ENCODE assay signal across 26 cellular contexts in genomic region chr2:12070153-12070552, GRCh38.
DNase-seq lines count a peak whose midpoint lies in the region; ATAC-seq, FAIRE-seq and TF ChIP-seq lines count a peak whose summit lies in the region.
"Had no signal": no experiment of that assay in that cellular context is flagged by ENCODE, and none has a peak within 500 bp of the region (broad histone marks: within the 10 kb centered on the region; RNA-seq: fewer than 3 reads in every experiment).

No MANE protein-coding gene starts in this region.

- H3K9me3 ChIP-seq in DND-41 (ENCODE audit: insufficient read depth, low read length, severe bottlenecking) (no peaks in the 10 kb centered on the region), IMR-90 (ENCODE audit: control insufficient read depth, insufficient read depth, low read length) (no peaks in the 10 kb centered on the region), endothelial cell of umbilical vein (replicated peaks; ENCODE audit: control insufficient read depth, insufficient read depth, low read length) (no peaks in the 10 kb centered on the region), MG63 (no peaks in the 10 kb centered on the region), suprapubic skin (no peaks in the 10 kb centered on the region)
- H3K9me3 ChIP-seq: lower lobe of right lung, mucosa of descending colon, right lobe of liver, thyroid gland had no signal

- H3K4ac ChIP-seq in IMR-90 (ENCODE audit: low read depth, low read length), result no peak overlapping the region

- H3K18ac ChIP-seq in IMR-90 (ENCODE audit: low read depth, low read length), result peak overlapping the region; percentile 34; the same call in 1 of the 2 replicates

- H3K4me2 ChIP-seq in DND-41 (ENCODE audit: insufficient read depth, low read length), result no peak overlapping the region
- no peak overlapping the region for H3K4me2 ChIP-seq in IMR-90 (ENCODE audit: low read depth, low read length)
- no peak overlapping the region for H3K4me2 ChIP-seq in endothelial cell of umbilical vein (ENCODE audit: insufficient read depth, low read length)

- TF ChIP-seq POLR2A in IMR-90 (IDR thresholded peaks at IDR 0.05; ENCODE audit: low read depth, low read length) (no peak), endothelial cell of umbilical vein (IDR thresholded peaks at IDR 0.05; ENCODE audit: low read depth, low read length) (no peak), GM12892 (IDR thresholded peaks at IDR 0.05; ENCODE audit: low read depth, low read length) (no peak), suprapubic skin (IDR thresholded peaks at IDR 0.05) (no peak)

- H4K91ac ChIP-seq in IMR-90 (ENCODE audit: insufficient read depth, low read depth, low read length), result no peak overlapping the region

- intact Hi-C loops in IMR-90 (cut with micrococcal nuclease) (no loop called here), endothelial cell of umbilical vein (cut with micrococcal nuclease) (no loop called here)

- DNase-seq in DND-41 (no peak), IMR-90 (no peak), endothelial cell of umbilical vein (ENCODE audit: low read depth, low spot score) (no peak), GM12892 (ENCODE audit: insufficient read length) (no peak), MG63 (no peak), suprapubic skin (ENCODE audit: low spot score in 2 of 2) (no peak)
- DNase-seq: activated CD4-positive, alpha-beta T cell treated with anti-CD3 and anti-CD28 coated beads for 1 hour; activated CD8-positive, alpha-beta T cell treated with anti-CD3 and anti-CD28 coated beads for 36 hours; activated effector memory CD4-positive, alpha-beta T cell treated with Interleukin-2 at 50 U/mL for 16 hours; activated naive CD8-positive, alpha-beta T cell treated with anti-CD3 and anti-CD28 coated beads, Interleukin-2, amount 10 ng/mL, durations not matched to agents 7 days and 5 days; CD4-positive, CD25-positive, alpha-beta regulatory T cell; DMS53; dorsolateral prefrontal cortex; GF-D8; lower lobe of right lung; mucosa of descending colon; NCI-H446 treated with DMSO at 0.1 percent for 48 hours; right lobe of liver; SIG-M5; stimulated activated CD4-positive, alpha-beta T cell treated with anti-CD3 and anti-CD28 coated beads, Interleukin-4, amount 100 ng/mL, for 4 hours; T-helper 1 cell; thyroid gland had no signal

- FAIRE-seq in endothelial cell of umbilical vein (lab: Jason Lieb, UNC), result peak; percentile 43
- FAIRE-seq in GM12892 (lab: Jason Lieb, UNC), result no peak
- FAIRE-seq: H1, HepG2 had no signal

- no peak overlapping the region for H3K4me3 ChIP-seq in DND-41 (ENCODE audit: low read depth in 1 of 2, low read length in 2 of 2)
- no peak overlapping the region for H3K4me3 ChIP-seq in IMR-90 (ENCODE audit: insufficient read depth, low read depth, low read length)
- no peak overlapping the region for H3K4me3 ChIP-seq in endothelial cell of umbilical vein (replicated peaks in 1 of 3; ENCODE audit: insufficient read depth in 1 of 3, low read depth in 1 of 3, low read length in 3 of 3)
- H3K4me3 ChIP-seq in MG63, result no peak overlapping the region
- no peak overlapping the region for H3K4me3 ChIP-seq in suprapubic skin
- H3K4me3 ChIP-seq: dorsolateral prefrontal cortex, lower lobe of right lung, mucosa of descending colon, right lobe of liver, thyroid gland had no signal

- ATAC-seq in DND-41 (ENCODE audit: insufficient read depth, low read depth) (0 out of 3 replicates have a peak, but pooled peaks have one; percentile 52), GM19395 (IDR thresholded peaks at IDR 0.05; ENCODE audit: unreplicated experiment) (peak; percentile 38), IMR-90 (ENCODE audit: low read depth) (no peak), GM21528 (IDR thresholded peaks at IDR 0.05; ENCODE audit: low FRiP score, unreplicated experiment) (no peak)
- ATAC-seq: activated CD8-positive, alpha-beta T cell treated with anti-CD3 and anti-CD28 coated beads for 36 hours; HepG2; lower lobe of right lung; mucosa of descending colon; right lobe of liver had no signal

- H3K36me3 ChIP-seq in DND-41 (ENCODE audit: insufficient read depth, low read length) (no peaks in the 10 kb centered on the region), IMR-90 (ENCODE audit: control insufficient read depth, insufficient read depth, low read length) (no peaks in the 10 kb centered on the region), endothelial cell of umbilical vein (ENCODE audit: control insufficient read depth in 2 of 2, extremely low read depth in 1 of 2, insufficient read depth in 2 of 2, low read length in 2 of 2) (no peaks in the 10 kb centered on the region), MG63 (no peaks in the 10 kb centered on the region), suprapubic skin (no peaks in the 10 kb centered on the region)
- H3K36me3 ChIP-seq: lower lobe of right lung, right lobe of liver, thyroid gland had no signal

- no peak overlapping the region for H2AFZ ChIP-seq in DND-41 (ENCODE audit: low read depth, low read length)
- H2AFZ ChIP-seq in IMR-90 (replicated peaks; ENCODE audit: low read length, poor library complexity), result no peak overlapping the region
- no peak overlapping the region for H2AFZ ChIP-seq in endothelial cell of umbilical vein (ENCODE audit: low read depth, low read length)

- no peak for TF ChIP-seq RAD21 in IMR-90 (IDR thresholded peaks at IDR 0.05; ENCODE audit: low read length)

- H2BK20ac ChIP-seq in IMR-90 (ENCODE audit: low read depth, low read length), result no peak overlapping the region

- H3K9ac ChIP-seq in DND-41 (ENCODE audit: low read depth, low read length), result no peak overlapping the region
- no peak overlapping the region for H3K9ac ChIP-seq in IMR-90 (ENCODE audit: low read depth, low read length)
- no peak overlapping the region for H3K9ac ChIP-seq in endothelial cell of umbilical vein (replicated peaks; ENCODE audit: extremely low read depth, insufficient read depth, low read length)

- H2BK120ac ChIP-seq in IMR-90 (ENCODE audit: low read depth, low read length), result no peak overlapping the region

- dilution Hi-C loops in IMR-90 (cut with HindIII; ENCODE audit: low sequenced_read_pairs, unreplicated experiment) (no loop called here), endothelial cell of umbilical vein (cut with MboI; ENCODE audit: extremely low pct_ligation_motif_present, low sequenced_read_pairs) (no loop called here)

- no peaks in the 10 kb centered on the region for H4K20me1 ChIP-seq in DND-41 (ENCODE audit: insufficient read depth, low read length)
- H4K20me1 ChIP-seq in IMR-90 (ENCODE audit: insufficient read depth, low read length), result no peaks in the 10 kb centered on the region
- no peaks in the 10 kb centered on the region for H4K20me1 ChIP-seq in endothelial cell of umbilical vein (replicated peaks; ENCODE audit: control insufficient read depth, extremely low read depth, insufficient read depth, low read length)

- WGBS in IMR-90 (ENCODE audit: extremely low coverage in 2 of 2, insufficient read length in 1 of 2), 2 experiments, result 20% methylated on average over 1 of the region's 2 CpGs; no CpG with 5 or more reads in 1 of the 2 experiments
- 44% methylated on average over 2 of the region's 2 CpGs for WGBS in suprapubic skin

- in situ Hi-C loops in IMR-90 (cut with MboI; ENCODE audit: low sequenced_read_pairs), result no loop called here

- TF ChIP-seq EP300 in suprapubic skin (IDR thresholded peaks at IDR 0.05), result no peak

- no peak overlapping the region for H3K56ac ChIP-seq in IMR-90 (ENCODE audit: extremely low read depth, insufficient read depth, low read length)

- H2BK15ac ChIP-seq in IMR-90 (ENCODE audit: low read depth, low read length), result no peak overlapping the region

- H3K9me1 ChIP-seq in IMR-90 (ENCODE audit: insufficient read depth, low read length) (no peaks in the 10 kb centered on the region), endothelial cell of umbilical vein (replicated peaks; ENCODE audit: control insufficient read depth, extremely low read depth, insufficient read depth, low read length) (no peaks in the 10 kb centered on the region)

- H4K5ac ChIP-seq in IMR-90 (ENCODE audit: low read depth, low read length), result no peak overlapping the region

- no peaks in the 10 kb centered on the region for H3K79me2 ChIP-seq in DND-41 (ENCODE audit: insufficient read depth, low read length)
- H3K79me2 ChIP-seq in endothelial cell of umbilical vein (ENCODE audit: control insufficient read depth, insufficient read depth, low read length), result no peaks in the 10 kb centered on the region

- H3K79me1 ChIP-seq in IMR-90 (ENCODE audit: low read depth in 1 of 2, low read length in 2 of 2), result no peaks in the 10 kb centered on the region

- TF ChIP-seq CTCF in DND-41 (IDR thresholded peaks at IDR 0.05; ENCODE audit: borderline replicate concordance, extremely low read depth, low read length, poor library complexity, severe bottlenecking) (no peak), IMR-90 (conservative IDR thresholded peaks at IDR 0.05; ENCODE audit: low read depth, low read length) (no peak), endothelial cell of umbilical vein (IDR thresholded peaks at IDR 0.05; ENCODE audit: extremely low read depth in 1 of 2, insufficient read depth in 1 of 2, low read depth in 1 of 2, low read length in 2 of 2) (no peak), suprapubic skin (IDR thresholded peaks at IDR 0.05) (no peak)

- H3K27ac ChIP-seq in DND-41 (ENCODE audit: low read length) (no peak overlapping the region), IMR-90 (ENCODE audit: insufficient read depth, low read length) (no peak overlapping the region), endothelial cell of umbilical vein (ENCODE audit: insufficient read depth, low read depth, low read length) (no peak overlapping the region), suprapubic skin (no peak overlapping the region)
- H3K27ac ChIP-seq: dorsolateral prefrontal cortex, lower lobe of right lung, right lobe of liver, thyroid gland had no signal

- POLR2A ChIA-PET in IMR-90 (lab: Charles Lee; ENCODE audit: unreplicated experiment) (no interaction called here), endothelial cell of umbilical vein (lab: Charles Lee) (no interaction called here)

- no peak overlapping the region for H3K23ac ChIP-seq in IMR-90 (ENCODE audit: low read depth, low read length)

- H3K14ac ChIP-seq in IMR-90 (replicated peaks; ENCODE audit: low read depth, low read length), result no peak overlapping the region; the same call in 1 of the 2 replicates

- BruUV-seq in IMR-90 (replicated peaks; lab: Mats Ljungman, UMichigan) (no TSS peak), endothelial cell of umbilical vein (replicated peaks; lab: Mats Ljungman, UMichigan) (no TSS peak)

- H3K27me3 ChIP-seq in DND-41 (ENCODE audit: insufficient read depth, low read length, poor library complexity) (no peaks in the 10 kb centered on the region), IMR-90 (ENCODE audit: control insufficient read depth, insufficient read depth, low read length) (no peaks in the 10 kb centered on the region), endothelial cell of umbilical vein (ENCODE audit: control insufficient read depth in 2 of 2, insufficient read depth in 2 of 2, low read length in 2 of 2) (no peaks in the 10 kb centered on the region), MG63 (no peaks in the 10 kb centered on the region), suprapubic skin (no peaks in the 10 kb centered on the region)
- H3K27me3 ChIP-seq: right lobe of liver, thyroid gland had no signal

- H2AK9ac ChIP-seq in IMR-90 (replicated peaks; ENCODE audit: low read depth, low read length, poor library complexity), result no peak overlapping the region

- no peak overlapping the region for H2AK5ac ChIP-seq in IMR-90 (ENCODE audit: low read depth, low read length)

- H3K4me1 ChIP-seq in DND-41 (ENCODE audit: insufficient read depth, low read length), result no peaks in the 10 kb centered on the region
- peaks cover 5% of the 10 kb centered on the region for H3K4me1 ChIP-seq in IMR-90 (ENCODE audit: control insufficient read depth, insufficient read depth, low read length)
- H3K4me1 ChIP-seq in endothelial cell of umbilical vein (ENCODE audit: control insufficient read depth, extremely low read depth, insufficient read depth, low read length), result no peaks in the 10 kb centered on the region
- H3K4me1 ChIP-seq in suprapubic skin, result no peaks in the 10 kb centered on the region
- H3K4me1 ChIP-seq: lower lobe of right lung, right lobe of liver, thyroid gland had no signal

- H4K8ac ChIP-seq in IMR-90 (ENCODE audit: low read depth in 2 of 2, low read length in 2 of 2), result 0 out of 4 replicates have a peak overlapping the region, but pooled peaks of 1 of the 2 experiments have one; percentile 24

- H2BK5ac ChIP-seq in IMR-90 (ENCODE audit: low read depth, low read length, poor library complexity, severe bottlenecking), result no peak overlapping the region

- CTCF ChIA-PET in IMR-90 (lab: Yijun Ruan, JAX), result no interaction called here
- CTCF ChIA-PET in endothelial cell of umbilical vein (lab: Charles Lee), result no interaction called here

Comparison
In these comparisons a context has a peak if more than half of its experiments do, and no peak if none do; other contexts are left out.
1. ATAC-seq: peak in DND-41 (single experiment) and GM19395 (single experiment); none in IMR-90 (single experiment) and GM21528 (single experiment).